In the genomic region with DNA sequence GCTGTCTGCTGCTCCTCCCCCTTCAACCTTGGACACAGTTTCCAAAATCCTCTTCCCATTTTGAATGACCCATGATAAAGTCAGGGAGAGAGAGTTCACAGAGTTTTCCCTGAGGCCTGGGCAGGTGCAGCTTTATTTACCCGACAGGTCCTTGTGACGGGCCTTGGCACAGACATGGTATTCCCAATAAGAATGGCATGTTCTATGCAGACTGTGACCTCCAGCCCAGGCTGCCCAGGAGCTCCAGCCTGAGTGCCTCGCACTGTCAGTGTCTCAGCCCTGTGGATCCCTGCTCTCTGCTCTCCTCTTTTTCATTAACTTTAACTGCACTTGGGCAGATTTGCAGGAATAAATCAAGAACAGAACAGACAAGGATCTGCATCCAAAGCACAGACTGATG, we compare ENCODE assay signal across 35 cellular contexts.
DNase-seq lines count a peak whose midpoint lies in the region; ATAC-seq, FAIRE-seq and TF ChIP-seq lines count a peak whose summit lies in the region.
"Had no signal": no experiment of that assay in that cellular context is flagged by ENCODE, and none has a peak within 500 bp of the region (broad histone marks: within the 10 kb centered on the region; RNA-seq: fewer than 3 reads in every experiment).

No MANE protein-coding gene starts in this region.

- DNase-seq in Caco-2: no peak
- no peak for DNase-seq in SK-N-MC (ENCODE audit: low read depth, low spot score)
- no peak for DNase-seq in keratinocyte (ENCODE audit: low read depth, low spot score)
- no peak for DNase-seq in SK-N-SH
- no peak for DNase-seq in gastrocnemius medialis
- no peak for DNase-seq in vagina (ENCODE audit: extremely low spot score in 2 of 2)
- DNase-seq: activated B cell treated with CpG ODN at 0.5 μM for 24 hours; activated CD4-positive, alpha-beta T cell treated with anti-CD3 and anti-CD28 coated beads, Interleukin-2, amount 10 ng/mL, durations not matched to agents 7 days and 5 days; activated gamma-delta T cell; activated naive CD8-positive, alpha-beta T cell treated with anti-CD3 and anti-CD28 coated beads for 36 hours; activated T-cell treated with anti-CD3 and anti-CD28 coated beads, Interleukin-2, amount 50 U/mL, for 1 hour; anterior cingulate cortex; BE2C; CD8-positive, alpha-beta memory T cell; DMS 273 treated with DMSO at 0.1 percent for 48 hours; effector CD4-positive, alpha-beta T cell; glutamatergic neuron; NCI-H1436 treated with DMSO at 0.1 percent for 48 hours; NCI-H345; NCI-H82; nephron progenitor cell; pancreas; spleen; stimulated activated CD8-positive, alpha-beta memory T cell treated with anti-CD3 and anti-CD28 coated beads, Interleukin-4, amount 100 ng/mL, for 48 hours had no signal

- H3K27me3 Mint-ChIP-seq in Caco-2 (ENCODE audit: insufficient read depth, unreplicated experiment): no peaks in the 10 kb centered on the region
- H3K27me3 Mint-ChIP-seq: activated CD4-positive, alpha-beta T cell treated with anti-CD3 and anti-CD28 coated beads, Interleukin-2, amount 10 ng/mL, durations not matched to agents 7 days and 5 days had no signal

- peaks cover 75% of the 10 kb centered on the region for H3K4me1 ChIP-seq in Caco-2
- peaks cover 41% of the 10 kb centered on the region for H3K4me1 ChIP-seq in keratinocyte (ENCODE audit: control insufficient read depth, extremely low read depth, insufficient read depth, low read length)
- H3K4me1 ChIP-seq in rectal smooth muscle tissue (ENCODE audit: control insufficient read depth, insufficient read depth, low read length): peaks cover 58% of the 10 kb centered on the region
- peaks cover 0 to 29% of the 10 kb centered on the region in 2 experiments; a peak in 1 of 4 replicates for H3K4me1 ChIP-seq in SK-N-SH (ENCODE audit: control insufficient read depth in 1 of 2, insufficient read depth in 2 of 2, low read depth in 1 of 2, low read length in 1 of 2)
- H3K4me1 ChIP-seq in gastrocnemius medialis: no peaks in the 10 kb centered on the region
- peaks cover 18% of the 10 kb centered on the region for H3K4me1 ChIP-seq in vagina
- H3K4me1 ChIP-seq: breast epithelium, spleen had no signal

- TF ChIP-seq CTCF in Caco-2 (IDR thresholded peaks at IDR 0.05; ENCODE audit: insufficient read depth in 1 of 2, low read depth in 1 of 2, low read length in 1 of 2, severe bottlenecking in 1 of 2, unreplicated experiment in 1 of 2) (no peak), keratinocyte (optimal IDR thresholded peaks at IDR 0.05 in 1 of 3, IDR thresholded peaks at IDR 0.05 in 1 of 3, conservative IDR thresholded peaks at IDR 0.05 in 1 of 3; ENCODE audit: extremely low read depth in 1 of 3, insufficient read depth in 2 of 3, low read length in 3 of 3) (no peak), SK-N-SH (IDR thresholded peaks at IDR 0.05) (no peak), gastrocnemius medialis (IDR thresholded peaks at IDR 0.05 in 4 of 5, conservative IDR thresholded peaks at IDR 0.05 in 1 of 5) (no peak), vagina (IDR thresholded peaks at IDR 0.05) (no peak)

- BruUV-seq in Caco-2 (replicated peaks; lab: Mats Ljungman, UMichigan): TSS peak; percentile 77

- peaks cover 58% of the 10 kb centered on the region for H3K4me1 Mint-ChIP-seq in Caco-2 (ENCODE audit: low read depth, unreplicated experiment)
- H3K4me1 Mint-ChIP-seq: activated B cell treated with CpG ODN at 0.5 μM for 24 hours; activated CD4-positive, alpha-beta T cell treated with anti-CD3 and anti-CD28 coated beads, Interleukin-2, amount 10 ng/mL, durations not matched to agents 7 days and 5 days; activated naive CD8-positive, alpha-beta T cell treated with anti-CD3 and anti-CD28 coated beads for 36 hours; CD8-positive, alpha-beta memory T cell had no signal

- no peaks in the 10 kb centered on the region for H3K36me3 Mint-ChIP-seq in Caco-2 (ENCODE audit: insufficient read depth, unreplicated experiment)
- H3K36me3 Mint-ChIP-seq: activated naive CD8-positive, alpha-beta T cell treated with anti-CD3 and anti-CD28 coated beads for 36 hours; CD8-positive, alpha-beta memory T cell had no signal

- no peaks in the 10 kb centered on the region for H3K9me3 Mint-ChIP-seq in Caco-2 (ENCODE audit: unreplicated experiment)
- H3K9me3 Mint-ChIP-seq: activated B cell treated with CpG ODN at 0.5 μM for 24 hours; activated CD4-positive, alpha-beta T cell treated with anti-CD3 and anti-CD28 coated beads, Interleukin-2, amount 10 ng/mL, durations not matched to agents 7 days and 5 days; activated naive CD8-positive, alpha-beta T cell treated with anti-CD3 and anti-CD28 coated beads for 36 hours; stimulated activated naive CD8-positive, alpha-beta T cell treated with anti-CD3 and anti-CD28 coated beads, Interleukin-15, Interleukin-2, amounts not matched to agents 100 ng/mL and 50 ng/mL, for 24 hours; T-helper 1 cell treated with Interleukin-12 subunit alpha and Interleukin-12 subunit beta and Interleukin-4 antibody, amounts not matched to agents 30 μg/mL and 1 μg/mL, for 36 hours had no signal

- H3K9me3 ChIP-seq in Caco-2: no peaks in the 10 kb centered on the region
- H3K9me3 ChIP-seq in SK-N-MC (ENCODE audit: low read depth, low read length): no peaks in the 10 kb centered on the region
- H3K9me3 ChIP-seq in keratinocyte (ENCODE audit: control insufficient read depth, low read depth, low read length): no peaks in the 10 kb centered on the region
- no peaks in the 10 kb centered on the region for H3K9me3 ChIP-seq in SK-N-SH
- no peaks in the 10 kb centered on the region for H3K9me3 ChIP-seq in gastrocnemius medialis
- no peaks in the 10 kb centered on the region for H3K9me3 ChIP-seq in vagina
- H3K9me3 ChIP-seq: BE2C, breast epithelium, pancreas, spleen had no signal

- H3K9me1 ChIP-seq in keratinocyte (ENCODE audit: control insufficient read depth, extremely low read depth, insufficient read depth, low read length): no peaks in the 10 kb centered on the region

- no peak overlapping the region for H2AFZ ChIP-seq in keratinocyte (ENCODE audit: control insufficient read depth, low read length)
- H2AFZ ChIP-seq in SK-N-SH (ENCODE audit: low read depth): no peak overlapping the region

- no peak for TF ChIP-seq EP300 in SK-N-SH (IDR thresholded peaks at IDR 0.05; ENCODE audit: borderline replicate concordance in 1 of 2, low read depth in 1 of 2, low read length in 1 of 2)

- no peak overlapping the region for H3K27ac Mint-ChIP-seq in Caco-2 (ENCODE audit: unreplicated experiment)
- H3K27ac Mint-ChIP-seq: activated B cell treated with CpG ODN at 0.5 μM for 24 hours; activated CD4-positive, alpha-beta T cell treated with anti-CD3 and anti-CD28 coated beads, Interleukin-2, amount 10 ng/mL, durations not matched to agents 7 days and 5 days; activated naive CD8-positive, alpha-beta T cell treated with anti-CD3 and anti-CD28 coated beads for 36 hours; CD8-positive, alpha-beta memory T cell; nephron progenitor cell; stimulated activated naive CD8-positive, alpha-beta T cell treated with anti-CD3 and anti-CD28 coated beads, Interleukin-15, Interleukin-2, amounts not matched to agents 100 ng/mL and 50 ng/mL, for 24 hours; T-helper 1 cell treated with Interleukin-12 subunit alpha and Interleukin-12 subunit beta and Interleukin-4 antibody, amounts not matched to agents 30 μg/mL and 1 μg/mL, for 36 hours had no signal

- in situ Hi-C loops in gastrocnemius medialis (cut with MboI; ENCODE audit: low sequenced_read_pairs in 4 of 4): no loop called here

- H3K4me3 ChIP-seq in Caco-2 (ENCODE audit: low read depth, low read length): no peak overlapping the region
- H3K4me3 ChIP-seq in SK-N-MC: peak overlapping the region; percentile 25
- no peak overlapping the region for H3K4me3 ChIP-seq in keratinocyte (ENCODE audit: control insufficient read depth in 2 of 3, extremely low read depth in 1 of 3, insufficient read depth in 2 of 3, low read depth in 1 of 3, low read length in 3 of 3)
- H3K4me3 ChIP-seq in rectal smooth muscle tissue (ENCODE audit: low read length): no peak overlapping the region
- no peak overlapping the region for H3K4me3 ChIP-seq in SK-N-SH (ENCODE audit: low read depth in 2 of 2, low read length in 1 of 2)
- H3K4me3 ChIP-seq in gastrocnemius medialis: no peak overlapping the region
- H3K4me3 ChIP-seq in vagina: no peak overlapping the region
- H3K4me3 ChIP-seq: breast epithelium, GM12878, lung, pancreas, spleen had no signal

- TF ChIP-seq RAD21 in SK-N-SH (IDR thresholded peaks at IDR 0.05; ENCODE audit: low read length): no peak

- no peak for TF ChIP-seq POLR2A in gastrocnemius medialis (IDR thresholded peaks at IDR 0.05)
- TF ChIP-seq POLR2A in vagina (IDR thresholded peaks at IDR 0.05): no peak

- H3K36me3 ChIP-seq in Caco-2 (ENCODE audit: control insufficient read depth, insufficient read depth, low read length) (no peaks in the 10 kb centered on the region), SK-N-MC (ENCODE audit: insufficient read depth, low read length) (no peaks in the 10 kb centered on the region), keratinocyte (ENCODE audit: control insufficient read depth in 2 of 2, extremely low read depth in 1 of 2, insufficient read depth in 2 of 2, low read length in 2 of 2) (no peaks in the 10 kb centered on the region), rectal smooth muscle tissue (ENCODE audit: control insufficient read depth, insufficient read depth, low read length) (no peaks in the 10 kb centered on the region), SK-N-SH (replicated peaks in 1 of 2; ENCODE audit: control insufficient read depth in 1 of 2, insufficient read depth in 2 of 2, low read length in 1 of 2) (no peaks in the 10 kb centered on the region), gastrocnemius medialis (no peaks in the 10 kb centered on the region), vagina (no peaks in the 10 kb centered on the region)
- H3K36me3 ChIP-seq: BE2C, breast epithelium, pancreas, spleen had no signal

- peak overlapping the region; percentile 43 for H3K4me3 Mint-ChIP-seq in Caco-2 (ENCODE audit: unreplicated experiment)
- H3K4me3 Mint-ChIP-seq: activated B cell treated with CpG ODN at 0.5 μM for 24 hours; activated CD4-positive, alpha-beta T cell treated with anti-CD3 and anti-CD28 coated beads, Interleukin-2, amount 10 ng/mL, durations not matched to agents 7 days and 5 days; activated naive CD8-positive, alpha-beta T cell treated with anti-CD3 and anti-CD28 coated beads for 36 hours; CD8-positive, alpha-beta memory T cell; nephron progenitor cell; stimulated activated naive CD8-positive, alpha-beta T cell treated with anti-CD3 and anti-CD28 coated beads, Interleukin-15, Interleukin-2, amounts not matched to agents 100 ng/mL and 50 ng/mL, for 24 hours; T-helper 1 cell treated with Interleukin-12 subunit alpha and Interleukin-12 subunit beta and Interleukin-4 antibody, amounts not matched to agents 30 μg/mL and 1 μg/mL, for 36 hours had no signal

- dilution Hi-C loops in keratinocyte (cut with MboI; ENCODE audit: extremely low pct_ligation_motif_present, low sequenced_read_pairs): no loop called here

- H3K79me2 ChIP-seq in keratinocyte (ENCODE audit: control insufficient read depth, insufficient read depth, low read length) (no peaks in the 10 kb centered on the region), SK-N-SH (ENCODE audit: insufficient read depth) (no peaks in the 10 kb centered on the region)

- intact Hi-C loops in Caco-2 (cut with micrococcal nuclease; ENCODE audit: unreplicated experiment): loop anchor here (1.0 to 5.0 kb wide), 2 partner anchors 96 to 536 kb away; no protein-coding TSS in a partner anchor
- intact Hi-C loops in gastrocnemius medialis (cut with DNase I; ENCODE audit: low total_unique reads): no loop called here
- intact Hi-C loops in vagina (cut with DNase I): no loop called here

- no peak overlapping the region for H3K9ac ChIP-seq in SK-N-MC (ENCODE audit: insufficient read length)
- H3K9ac ChIP-seq in keratinocyte (ENCODE audit: control insufficient read depth, extremely low read depth, insufficient read depth, low read length): no peak overlapping the region
- no peak overlapping the region for H3K9ac ChIP-seq in rectal smooth muscle tissue (ENCODE audit: low read length)
- no peak overlapping the region for H3K9ac ChIP-seq in SK-N-SH

- no peaks in the 10 kb centered on the region for H3K27me3 ChIP-seq in Caco-2 (replicated peaks; ENCODE audit: control insufficient read depth, insufficient read depth, low read length)
- H3K27me3 ChIP-seq in keratinocyte (ENCODE audit: control insufficient read depth, extremely low read depth, insufficient read depth, low read length): no peaks in the 10 kb centered on the region
- no peaks in the 10 kb centered on the region for H3K27me3 ChIP-seq in rectal smooth muscle tissue (ENCODE audit: control insufficient read depth, insufficient read depth, low read length)
- H3K27me3 ChIP-seq in SK-N-SH (ENCODE audit: insufficient read depth): no peaks in the 10 kb centered on the region
- H3K27me3 ChIP-seq in gastrocnemius medialis: no peaks in the 10 kb centered on the region
- no peaks in the 10 kb centered on the region for H3K27me3 ChIP-seq in vagina
- H3K27me3 ChIP-seq: BE2C, pancreas had no signal

- ATAC-seq in gastrocnemius medialis: no peak
- ATAC-seq in GM21447 (IDR thresholded peaks at IDR 0.05; ENCODE audit: unreplicated experiment): no peak
- ATAC-seq: GM12878, HCT116, SK-N-SH treated with all-trans-retinoic acid at 6 μM for 48 hours had no signal

- no peaks in the 10 kb centered on the region for H3K9me2 ChIP-seq in SK-N-SH

- CTCF ChIA-PET in Caco-2 (lab: Charles Lee) (no interaction called here), SK-N-SH (lab: Yijun Ruan, JAX) (interaction anchor here (0.9 to 1.1 kb wide), 2 partner anchors 37 to 532 kb away, joined by 3 to 4 read pairs; no protein-coding TSS in a partner anchor)

- 46% methylated on average over 3 of the region's 3 CpGs for WGBS in SK-N-SH (ENCODE audit: low lambda C conversion rate)

- POLR2A ChIA-PET in Caco-2 (lab: Charles Lee): interaction anchor here (1.0 kb wide), 1 partner anchor 859 kb away, joined by 3 read pairs; no protein-coding TSS in a partner anchor
- POLR2A ChIA-PET in SK-N-SH (lab: Yijun Ruan, JAX): no interaction called here

- H3K27ac ChIP-seq in SK-N-MC: peak overlapping the region; percentile 54; the same call in 1 of the 2 replicates
- H3K27ac ChIP-seq in keratinocyte (ENCODE audit: control insufficient read depth, insufficient read depth, low read length): no peak overlapping the region
- H3K27ac ChIP-seq in rectal smooth muscle tissue (ENCODE audit: low read depth, low read length): peak overlapping the region; percentile 82
- H3K27ac ChIP-seq in SK-N-SH (ENCODE audit: low read depth in 2 of 2, low read length in 1 of 2): no peak overlapping the region
- H3K27ac ChIP-seq in gastrocnemius medialis: no peak overlapping the region
- H3K27ac ChIP-seq in vagina: no peak overlapping the region
- H3K27ac ChIP-seq: epithelial cell of prostate, pancreas, spleen had no signal

- no peaks in the 10 kb centered on the region for H3F3A ChIP-seq in SK-N-SH (replicated peaks; ENCODE audit: insufficient read depth)

- no peak overlapping the region for H3K4me2 ChIP-seq in keratinocyte (ENCODE audit: control insufficient read depth, extremely low read depth, insufficient read depth, low read depth, low read length)
- H3K4me2 ChIP-seq in SK-N-SH: no peak overlapping the region

- H4K20me1 ChIP-seq in keratinocyte (ENCODE audit: control insufficient read depth, extremely low read depth, insufficient read depth, low read length): no peaks in the 10 kb centered on the region
- H4K20me1 ChIP-seq in SK-N-SH (ENCODE audit: insufficient read depth): no peaks in the 10 kb centered on the region

- FAIRE-seq in keratinocyte (lab: Jason Lieb, UNC): peak; percentile 9
- FAIRE-seq: colon, GM12878, pancreas had no signal

Comparison
In these comparisons a context has a peak if more than half of its experiments do, and no peak if none do; other contexts are left out.
1. H3K27ac ChIP-seq: peak in SK-N-MC (single experiment) and rectal smooth muscle tissue (single experiment); none in keratinocyte (single experiment), SK-N-SH (0 of 2), gastrocnemius medialis (0 of 4) and vagina (single experiment).